ENCODE assay signal across 8 cellular contexts in genomic region chr3:170811928-170812591, GRCh38.
DNase-seq lines count a peak whose midpoint lies in the region; ATAC-seq and TF ChIP-seq lines count a peak whose summit lies in the region.

No MANE protein-coding gene starts in this region.

- H3K4me3 Mint-ChIP-seq in memory B cell: no peak overlapping the region

- peaks cover 3% of the 10 kb centered on the region for H3K4me1 Mint-ChIP-seq in memory B cell

- H3K9me3 Mint-ChIP-seq in memory B cell: no peaks in the 10 kb centered on the region

- no peak overlapping the region for H3K4me3 ChIP-seq in AG10803 (ENCODE audit: low read length)

- TF ChIP-seq CTCF in AG10803 (conservative IDR thresholded peaks at IDR 0.05; ENCODE audit: low read length): peak; percentile 94

- peaks cover 2% of the 10 kb centered on the region for H3K27me3 Mint-ChIP-seq in memory B cell

- no peaks in the 10 kb centered on the region for H3K36me3 Mint-ChIP-seq in memory B cell

- no peak overlapping the region for H3K27ac Mint-ChIP-seq in memory B cell

- peak; percentile 86 for ATAC-seq in GM19043 (IDR thresholded peaks at IDR 0.05; ENCODE audit: low read depth, unreplicated experiment)
- peak; percentile 70 for ATAC-seq in HG03565 (IDR thresholded peaks at IDR 0.05; ENCODE audit: unreplicated experiment)
- ATAC-seq in memory B cell (ENCODE audit: low read depth): peak; percentile 83

- peak; percentile 85 for DNase-seq in AG10803 (ENCODE audit: low read depth)
- peak; percentile 86 for DNase-seq in NCI-H774 (lab: John Stamatoyannopoulos, UW)
- DNase-seq in activated CD4-positive, alpha-beta T cell treated with anti-CD3 and anti-CD28 coated beads, Interleukin-2, amount 50 U/mL, for 48 hours: peak; percentile 65 to 73
- DNase-seq in effector CD4-positive, alpha-beta T cell: peak; percentile 45
- DNase-seq in memory B cell (ENCODE audit: low spot score in 2 of 2): peak; percentile 67 to 78
- peak; percentile 27 to 34 for DNase-seq in stimulated activated CD8-positive, alpha-beta memory T cell treated with anti-CD3 and anti-CD28 coated beads, Interleukin-15, amount 100 ng/mL, for 48 hours (ENCODE audit: low read depth in 2 of 2)

Comparison
In these comparisons a context has a peak if more than half of its experiments do, and no peak if none do; other contexts are left out.
1. DNase-seq: peak in every context shown above with its lines; median percentile 86 in NCI-H774; 85 in AG10803; 72 in memory B cell; 69 in activated CD4-positive, alpha-beta T cell treated with anti-CD3 and anti-CD28 coated beads, Interleukin-2, amount 50 U/mL, for 48 hours; 45 in effector CD4-positive, alpha-beta T cell; 30 in stimulated activated CD8-positive, alpha-beta memory T cell treated with anti-CD3 and anti-CD28 coated beads, Interleukin-15, amount 100 ng/mL, for 48 hours.